8 cellular contexts compared by ENCODE assay signal in genomic region chr2:131104487-131105155, GRCh38. TPM values are rescaled to one million over a fixed set of nuclear protein-coding genes. Genes with fewer than 3 reads are reported as not detected.
A peak's percentile ranks its signal among the peaks of the same experiment; 100 is the strongest.
DNase-seq lines count a peak whose midpoint lies in the region; ATAC-seq and TF ChIP-seq lines count a peak whose summit lies in the region.

No MANE protein-coding gene starts in this region.

- no peaks in the 10 kb centered on the region for H3F3A ChIP-seq in OCI-LY1 (ENCODE audit: insufficient read depth, low read length)

- peaks cover 28% of the 10 kb centered on the region for H3K4me1 ChIP-seq in OCI-LY1 (ENCODE audit: insufficient read depth, low read length, severe bottlenecking)
- H3K4me1 ChIP-seq in neuron (ENCODE audit: insufficient read depth, low read length): peaks cover 19% of the 10 kb centered on the region
- peaks cover 15 to 35% (median 23%) of the 10 kb centered on the region in 4 donors for H3K4me1 ChIP-seq in upper lobe of left lung

- H3K27me3 Mint-ChIP-seq in activated T-helper 1 cell treated with anti-CD3 and anti-CD28 coated beads, Interleukin-12 subunit alpha, Interleukin-12 subunit beta, Interleukin-2, Interleukin-4 antibody, amounts not matched to agents 30 ng/mL and 10 ng/mL and 1 ng/mL, durations not matched to agents 14 hours and 24 hours and 36 hours (ENCODE audit: insufficient read depth): no peaks in the 10 kb centered on the region

- H3K27me3 ChIP-seq in OCI-LY1 (ENCODE audit: insufficient read depth, low read length) (no peaks in the 10 kb centered on the region), neuron (ENCODE audit: insufficient read depth, low read length) (no peaks in the 10 kb centered on the region), upper lobe of left lung (no peaks in the 10 kb centered on the region)

- H3K36me3 ChIP-seq in OCI-LY1 (ENCODE audit: insufficient read depth, low read length) (peaks cover 12% of the 10 kb centered on the region), neuron (ENCODE audit: insufficient read depth, low read length) (no peaks in the 10 kb centered on the region), upper lobe of left lung (no peaks in the 10 kb centered on the region)

- intact Hi-C loops in activated T-helper 1 cell treated with anti-CD3 and anti-CD28 coated beads, Interleukin-12 subunit alpha, Interleukin-12 subunit beta, Interleukin-2, Interleukin-4 antibody, amounts not matched to agents 30 ng/mL and 10 ng/mL and 1 ng/mL, durations not matched to agents 14 hours and 24 hours and 36 hours (cut with micrococcal nuclease): loop anchor here (1.0 to 10.0 kb wide), 10 partner anchors 11 to 762 kb away; partner anchors contain the start of genes FAM168B, IMP4 and MZT2A

- H3K27ac ChIP-seq in OCI-LY1 (ENCODE audit: low read depth, low read length, poor library complexity, severe bottlenecking): peak overlapping the region; percentile 81
- peak overlapping the region; percentile 96 to 98 (median 97) for H3K27ac ChIP-seq in upper lobe of left lung

- H3K9ac ChIP-seq in OCI-LY1 (ENCODE audit: low read length): peak overlapping the region; percentile 95

- peaks cover 16% of the 10 kb centered on the region for H3K36me3 Mint-ChIP-seq in activated T-helper 1 cell treated with anti-CD3 and anti-CD28 coated beads, Interleukin-12 subunit alpha, Interleukin-12 subunit beta, Interleukin-2, Interleukin-4 antibody, amounts not matched to agents 30 ng/mL and 10 ng/mL and 1 ng/mL, durations not matched to agents 14 hours and 24 hours and 36 hours (ENCODE audit: low read depth)

- H3K9me3 Mint-ChIP-seq in activated T-helper 1 cell treated with anti-CD3 and anti-CD28 coated beads, Interleukin-12 subunit alpha, Interleukin-12 subunit beta, Interleukin-2, Interleukin-4 antibody, amounts not matched to agents 30 ng/mL and 10 ng/mL and 1 ng/mL, durations not matched to agents 14 hours and 24 hours and 36 hours: no peaks in the 10 kb centered on the region

- DNase-seq in DMS153 treated with DMSO at 0.1 percent for 48 hours (lab: John Stamatoyannopoulos, UW; ENCODE audit: unreplicated experiment) (peak; percentile 92), HS-5 (ENCODE audit: low read depth) (peak; percentile 50), fibroblast of the aortic adventitia (ENCODE audit: low read depth) (peak; percentile 85), upper lobe of left lung (peak in 1 of 2 donors; percentile 89)
- peak; percentile 49 for DNase-seq in activated T-helper 1 cell treated with anti-CD3 and anti-CD28 coated beads, Interleukin-12 subunit alpha, Interleukin-12 subunit beta, Interleukin-2, Interleukin-4 antibody, amounts not matched to agents 30 ng/mL and 10 ng/mL and 1 ng/mL, durations not matched to agents 14 hours and 24 hours and 36 hours (ENCODE audit: low spot score)

- H3K9me2 ChIP-seq in OCI-LY1 (ENCODE audit: low read depth, low read length): no peaks in the 10 kb centered on the region

- TF ChIP-seq CTCF in OCI-LY1 (IDR thresholded peaks at IDR 0.05; ENCODE audit: low read length): no peak
- TF ChIP-seq CTCF in fibroblast of the aortic adventitia (IDR thresholded peaks at IDR 0.05; ENCODE audit: insufficient read depth, low read length): no peak
- no peak for TF ChIP-seq CTCF in upper lobe of left lung (IDR thresholded peaks at IDR 0.05)

- H4K20me1 ChIP-seq in OCI-LY1 (ENCODE audit: insufficient read depth, low read length): no peaks in the 10 kb centered on the region

- WGBS in upper lobe of left lung, 2 donors: 0% methylated on average over 20 of the region's 20 CpGs

- H3K9me3 ChIP-seq in OCI-LY1 (ENCODE audit: low read length): no peaks in the 10 kb centered on the region
- no peaks in the 10 kb centered on the region for H3K9me3 ChIP-seq in neuron (ENCODE audit: low read length)
- no peaks in the 10 kb centered on the region for H3K9me3 ChIP-seq in upper lobe of left lung

- H3K4me3 ChIP-seq in OCI-LY1 (ENCODE audit: low read depth, low read length, poor library complexity, severe bottlenecking): peak overlapping the region; percentile 99
- H3K4me3 ChIP-seq in fibroblast of the aortic adventitia (ENCODE audit: low read depth, low read length): peak overlapping the region; percentile 57
- peak overlapping the region; percentile 72 for H3K4me3 ChIP-seq in neuron (ENCODE audit: low read length)
- H3K4me3 ChIP-seq in upper lobe of left lung: peak overlapping the region; percentile 10 to 98 (median 88)

- H3K79me2 ChIP-seq in OCI-LY1 (ENCODE audit: insufficient read depth, low read length): peaks cover 43% of the 10 kb centered on the region

- ATAC-seq in GM21447 (IDR thresholded peaks at IDR 0.05; ENCODE audit: unreplicated experiment) (peak; percentile 74), upper lobe of left lung (ENCODE audit: low FRiP score in 2 of 2) (peak; percentile 85 to 91)

- TF ChIP-seq EP300 in upper lobe of left lung (IDR thresholded peaks at IDR 0.05): peak in 3 of 4 donors; percentile 36 to 97 (median 57)

- peak overlapping the region; percentile 86 for H3K4me2 ChIP-seq in OCI-LY1 (ENCODE audit: low read length)

- H2AFZ ChIP-seq in OCI-LY1 (ENCODE audit: low read length) (peak overlapping the region; percentile 83), neuron (ENCODE audit: low read depth, low read length) (peak overlapping the region; percentile 98)

- H3K4me1 Mint-ChIP-seq in activated T-helper 1 cell treated with anti-CD3 and anti-CD28 coated beads, Interleukin-12 subunit alpha, Interleukin-12 subunit beta, Interleukin-2, Interleukin-4 antibody, amounts not matched to agents 30 ng/mL and 10 ng/mL and 1 ng/mL, durations not matched to agents 14 hours and 24 hours and 36 hours (ENCODE audit: low read depth): peaks cover 35% of the 10 kb centered on the region

- H3K4me3 Mint-ChIP-seq in activated T-helper 1 cell treated with anti-CD3 and anti-CD28 coated beads, Interleukin-12 subunit alpha, Interleukin-12 subunit beta, Interleukin-2, Interleukin-4 antibody, amounts not matched to agents 30 ng/mL and 10 ng/mL and 1 ng/mL, durations not matched to agents 14 hours and 24 hours and 36 hours: peak overlapping the region; percentile 97

- H3K27ac Mint-ChIP-seq in activated T-helper 1 cell treated with anti-CD3 and anti-CD28 coated beads, Interleukin-12 subunit alpha, Interleukin-12 subunit beta, Interleukin-2, Interleukin-4 antibody, amounts not matched to agents 30 ng/mL and 10 ng/mL and 1 ng/mL, durations not matched to agents 14 hours and 24 hours and 36 hours: peak overlapping the region; percentile 100

- no peak for TF ChIP-seq POLR2A in upper lobe of left lung (IDR thresholded peaks at IDR 0.05)

RNA-seq across cellular contexts. Expression of gene PLEKHB2, which starts 0.5 kb away (rescaled TPM):
- 72.5 and 73.9 TPM in 2 replicates for total RNA-seq in activated T-helper 1 cell treated with anti-CD3 and anti-CD28 coated beads, Interleukin-12 subunit alpha, Interleukin-12 subunit beta, Interleukin-2, Interleukin-4 antibody, amounts not matched to agents 30 ng/mL and 10 ng/mL and 1 ng/mL, durations not matched to agents 14 hours and 24 hours and 36 hours
- total RNA-seq in fibroblast of the aortic adventitia (ENCODE audit: low replicate concordance): 43.3 and 57.0 TPM in 2 replicates
- 100 to 1,000 TPM in 2 of 6 donors, 10 to 100 TPM in 4; 63.9 to 167 (median 87.4) TPM for total RNA-seq in upper lobe of left lung

RNA-seq across cellular contexts. Expression of gene FAM168B, which starts 11.4 kb away (rescaled TPM):
- 79.0 and 79.1 TPM in 2 replicates for total RNA-seq in activated T-helper 1 cell treated with anti-CD3 and anti-CD28 coated beads, Interleukin-12 subunit alpha, Interleukin-12 subunit beta, Interleukin-2, Interleukin-4 antibody, amounts not matched to agents 30 ng/mL and 10 ng/mL and 1 ng/mL, durations not matched to agents 14 hours and 24 hours and 36 hours
- total RNA-seq in fibroblast of the aortic adventitia (ENCODE audit: low replicate concordance): 47.8 and 114 TPM in 2 replicates
- 10 to 100 TPM; 22.0 to 86.9 (median 72.8) TPM for total RNA-seq in upper lobe of left lung
